8 cellular contexts compared by ENCODE assay signal in the genomic region with DNA sequence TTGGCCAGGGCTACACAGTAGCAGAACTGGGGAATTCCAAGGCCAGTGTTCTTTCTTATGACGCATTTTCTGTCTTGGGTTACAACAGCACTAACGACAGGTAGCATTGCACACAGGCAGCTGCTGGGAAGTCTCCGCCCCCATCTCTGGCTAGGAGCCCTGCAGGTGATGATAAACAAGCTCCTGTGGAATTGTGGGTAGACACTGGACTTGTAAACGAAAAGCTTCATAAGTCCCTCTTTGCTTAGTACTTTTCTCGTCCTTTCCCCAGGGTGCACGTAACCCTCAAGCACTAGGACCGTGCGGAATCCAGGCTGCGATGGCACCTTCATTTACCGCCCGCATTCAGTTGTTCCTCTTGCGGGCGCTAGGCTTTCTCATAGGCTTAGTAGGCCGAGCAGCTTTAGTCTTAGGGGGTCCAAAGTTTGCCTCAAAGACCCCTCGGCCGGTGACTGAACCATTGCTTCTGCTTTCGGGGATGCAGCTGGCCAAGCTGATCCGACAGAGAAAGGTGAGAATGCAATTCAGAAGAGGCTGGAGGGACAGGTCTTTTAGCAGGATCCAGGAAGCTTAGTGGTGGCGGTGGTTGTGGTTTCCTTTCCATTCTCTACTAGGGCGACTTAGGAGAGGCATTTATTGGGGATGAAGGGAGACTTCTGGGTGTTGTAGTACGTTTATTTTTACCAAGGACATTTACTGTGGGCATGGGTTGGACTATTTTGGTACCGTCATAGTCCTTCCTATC. TPM values are rescaled to one million over a fixed set of nuclear protein-coding genes. Genes with fewer than 3 reads are reported as not detected.
DNase-seq lines count a peak whose midpoint lies in the region; ATAC-seq and TF ChIP-seq lines count a peak whose summit lies in the region.

A gene with protein sequence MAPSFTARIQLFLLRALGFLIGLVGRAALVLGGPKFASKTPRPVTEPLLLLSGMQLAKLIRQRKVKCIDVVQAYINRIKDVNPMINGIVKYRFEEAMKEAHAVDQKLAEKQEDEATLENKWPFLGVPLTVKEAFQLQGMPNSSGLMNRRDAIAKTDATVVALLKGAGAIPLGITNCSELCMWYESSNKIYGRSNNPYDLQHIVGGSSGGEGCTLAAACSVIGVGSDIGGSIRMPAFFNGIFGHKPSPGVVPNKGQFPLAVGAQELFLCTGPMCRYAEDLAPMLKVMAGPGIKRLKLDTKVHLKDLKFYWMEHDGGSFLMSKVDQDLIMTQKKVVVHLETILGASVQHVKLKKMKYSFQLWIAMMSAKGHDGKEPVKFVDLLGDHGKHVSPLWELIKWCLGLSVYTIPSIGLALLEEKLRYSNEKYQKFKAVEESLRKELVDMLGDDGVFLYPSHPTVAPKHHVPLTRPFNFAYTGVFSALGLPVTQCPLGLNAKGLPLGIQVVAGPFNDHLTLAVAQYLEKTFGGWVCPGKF (plus strand): TSS at position 200 of the 745 bp plus-strand sequence. CDS start 120 bp downstream, at position 320.

- no peaks in the 10 kb centered on the region for H3K27me3 Mint-ChIP-seq in endodermal cell (ENCODE audit: insufficient read depth)

- peak within 1 kb of the TSS; percentile 91 for H3K27ac Mint-ChIP-seq in endodermal cell

- ATAC-seq in GM18517 (IDR thresholded peaks at IDR 0.05; ENCODE audit: unreplicated experiment) (peak; percentile 88), HG02798 (IDR thresholded peaks at IDR 0.05; ENCODE audit: poor library complexity, unreplicated experiment) (peak; percentile 91)

- peak within 1 kb of the TSS; percentile 59 for H3K4me2 ChIP-seq in parathyroid adenoma (ENCODE audit: low read length)

- peaks cover 3% of the 10 kb centered on the region for H3K4me1 Mint-ChIP-seq in endodermal cell

- H3K36me3 ChIP-seq in endodermal cell (ENCODE audit: control insufficient read depth, insufficient read depth, low read length): no peaks in the 10 kb centered on the region
- H3K36me3 ChIP-seq in parathyroid adenoma (ENCODE audit: control insufficient read depth, insufficient read depth, low read length): no peaks in the 10 kb centered on the region

- H3K4me3 ChIP-seq in endodermal cell (ENCODE audit: low read length) (peak within 1 kb of the TSS; percentile 84), parathyroid adenoma (ENCODE audit: low read depth, low read length) (peak within 1 kb of the TSS; percentile 72)

- H3K9me3 Mint-ChIP-seq in endodermal cell: peaks cover 52% of the 10 kb centered on the region

- H3K27ac ChIP-seq in endodermal cell (ENCODE audit: low read depth, low read length): no peak within 1 kb of the TSS
- H3K27ac ChIP-seq in parathyroid adenoma: peak within 1 kb of the TSS; percentile 83

- H3K27me3 ChIP-seq in endodermal cell (ENCODE audit: control insufficient read depth, insufficient read depth, low read length, poor library complexity, severe bottlenecking) (no peaks in the 10 kb centered on the region), parathyroid adenoma (ENCODE audit: control insufficient read depth, insufficient read depth, low read length) (no peaks in the 10 kb centered on the region)

- 17 to 60% methylated on average over 3 to 20 of the region's 22 CpGs for WGBS in endodermal cell (ENCODE audit: insufficient coverage in 1 of 2, insufficient read length in 1 of 2), 2 experiments

- peak within 1 kb of the TSS; percentile 44 for H3K9ac ChIP-seq in endodermal cell (ENCODE audit: extremely low read depth, low read length, poor library complexity, severe bottlenecking)
- H3K9ac ChIP-seq in parathyroid adenoma: no peak within 1 kb of the TSS

- H2AFZ ChIP-seq in parathyroid adenoma: peak within 1 kb of the TSS; percentile 55

- TF ChIP-seq CTCF in endodermal cell (conservative IDR thresholded peaks at IDR 0.05): peak; percentile 47
- no peak for TF ChIP-seq CTCF in parathyroid adenoma (IDR thresholded peaks at IDR 0.05)

- H3K79me2 ChIP-seq in parathyroid adenoma: no peaks in the 10 kb centered on the region

- DNase-seq in NCI-H146 (lab: John Stamatoyannopoulos, UW) (peak; percentile 91), endodermal cell (peak; percentile 87), SW 1271 (lab: John Stamatoyannopoulos, UW) (no peak), putamen (ENCODE audit: low spot score) (no peak)
- DNase-seq in activated CD4-positive, alpha-beta T cell treated with anti-CD3 and anti-CD28 coated beads for 48 hours: peak; percentile 58

- H3K4me1 ChIP-seq in endodermal cell (ENCODE audit: control insufficient read depth, insufficient read depth, low read length) (no peaks in the 10 kb centered on the region), parathyroid adenoma (no peaks in the 10 kb centered on the region)

- H3K36me3 Mint-ChIP-seq in endodermal cell (ENCODE audit: low read depth): no peaks in the 10 kb centered on the region

- no peaks in the 10 kb centered on the region for H3K9me3 ChIP-seq in endodermal cell (ENCODE audit: control insufficient read depth, low read length)
- H3K9me3 ChIP-seq in parathyroid adenoma (ENCODE audit: control insufficient read depth, low read length): no peaks in the 10 kb centered on the region

- H3K4me3 Mint-ChIP-seq in endodermal cell: peak within 1 kb of the TSS; percentile 76

RNA-seq across cellular contexts. Expression of the gene that starts here (rescaled TPM):
- 1 to 10 TPM; 4.2 to 8.9 TPM for total RNA-seq in endodermal cell
- polyA plus RNA-seq in endodermal cell (2013, experiment 1 of 2): 1.3 TPM
- 0.62 TPM for polyA plus RNA-seq in endodermal cell (2013, experiment 2 of 2)

Comparison
In these comparisons a context has a peak if more than half of its experiments do, and no peak if none do; other contexts are left out.
1. DNase-seq: peak in NCI-H146 (single experiment), activated CD4-positive, alpha-beta T cell treated with anti-CD3 and anti-CD28 coated beads for 48 hours (single experiment) and endodermal cell (single experiment); none in SW 1271 (0 of 2) and putamen (single experiment).